ENCODE assay signal across 8 cellular contexts in genomic region chr9:110579763-110580255, GRCh38. TPM values are rescaled to one million over a fixed set of nuclear protein-coding genes. Genes with fewer than 3 reads are reported as not detected.
DNase-seq lines count a peak whose midpoint lies in the region; ATAC-seq and TF ChIP-seq lines count a peak whose summit lies in the region.

No MANE protein-coding gene starts in this region.

- intact Hi-C loops in A673 (cut with micrococcal nuclease; ENCODE audit: unreplicated experiment): loop anchor here (10.0 kb wide), 1 partner anchor 125 kb away; no protein-coding TSS in a partner anchor

- H3K4me1 ChIP-seq in A673 (ENCODE audit: insufficient read depth, low read length, poor library complexity, severe bottlenecking) (peaks cover 3% of the 10 kb centered on the region), muscle layer of duodenum (ENCODE audit: control insufficient read depth in 1 of 2, insufficient read depth in 2 of 2, low read length in 2 of 2) (peaks cover 0 to 17% of the 10 kb centered on the region in 2 donors)

- DNase-seq in A673 (ENCODE audit: low spot score) (peak; percentile 46), M059J (ENCODE audit: low read depth) (peak; percentile 37), epithelial cell of proximal tubule (ENCODE audit: low read depth) (no peak)

- H3K36me3 ChIP-seq in A673 (ENCODE audit: insufficient read depth, low read length, poor library complexity, severe bottlenecking) (no peaks in the 10 kb centered on the region), muscle layer of duodenum (ENCODE audit: control insufficient read depth in 1 of 2, insufficient read depth in 2 of 2, low read length in 2 of 2) (no peaks in the 10 kb centered on the region)

- ATAC-seq in HG03378 (IDR thresholded peaks at IDR 0.05; ENCODE audit: unreplicated experiment) (no peak), GM18870 (IDR thresholded peaks at IDR 0.05; ENCODE audit: unreplicated experiment) (no peak), HG03442 (IDR thresholded peaks at IDR 0.05; ENCODE audit: unreplicated experiment) (no peak), GM21390 (IDR thresholded peaks at IDR 0.05; ENCODE audit: unreplicated experiment) (no peak)

- H3K27me3 ChIP-seq in A673 (replicated peaks; ENCODE audit: insufficient read depth, low read depth, low read length, poor library complexity): peaks cover 44% of the 10 kb centered on the region
- H3K27me3 ChIP-seq in muscle layer of duodenum (ENCODE audit: low read depth, low read length): peaks cover 19% of the 10 kb centered on the region

- CTCF ChIA-PET in A673 (lab: Charles Lee): no interaction called here

- peak overlapping the region; percentile 50 for H3K4me3 ChIP-seq in A673 (ENCODE audit: low read depth, low read length, poor library complexity, severe bottlenecking)
- peak overlapping the region; percentile 48 for H3K4me3 ChIP-seq in epithelial cell of proximal tubule (ENCODE audit: low read depth, low read length)
- H3K4me3 ChIP-seq in muscle layer of duodenum (ENCODE audit: low read depth in 1 of 2, low read length in 2 of 2): peak overlapping the region; percentile 72 to 73

- POLR2A ChIA-PET in A673 (lab: Charles Lee; ENCODE audit: low non-redundant PET): interaction anchor here (0.6 kb wide), 1 partner anchor 323 kb away, joined by 10 read pairs; the partner anchor contains the start of gene TXN

- BruUV-seq in A673 (replicated peaks; lab: Mats Ljungman, UMichigan): no TSS peak

- H3K9me3 ChIP-seq in A673 (ENCODE audit: low read depth, low read length, poor library complexity, severe bottlenecking) (no peaks in the 10 kb centered on the region), muscle layer of duodenum (ENCODE audit: control insufficient read depth in 1 of 2, low read length in 2 of 2) (no peaks in the 10 kb centered on the region)

- TF ChIP-seq CTCF in A673 (conservative IDR thresholded peaks at IDR 0.05; ENCODE audit: low read depth, low read length) (no peak), epithelial cell of proximal tubule (conservative IDR thresholded peaks at IDR 0.05; ENCODE audit: low read depth, low read length) (no peak)

- no peak overlapping the region for H3K27ac ChIP-seq in A673 (ENCODE audit: low read depth, low read length, poor library complexity, severe bottlenecking)
- peak overlapping the region; percentile 50 for H3K27ac ChIP-seq in muscle layer of duodenum (ENCODE audit: low read length)

RNA-seq across cellular contexts. Expression of gene SVEP1, which starts 0.3 kb away (rescaled TPM):
- total RNA-seq in A673 (2021) (0.45 and 0.46 TPM in 2 replicates), epithelial cell of proximal tubule (0.29 and 0.35 TPM in 2 replicates)
- total RNA-seq in M059J (2014; rRNA removed; shearing (Covaris generic)): 1.2 and 1.5 TPM in 2 replicates
